ENCODE assay signal across 16 cellular contexts in genomic region chr10:30672338-30672737, GRCh38. TPM values are rescaled to one million over a fixed set of nuclear protein-coding genes. Genes with fewer than 3 reads are reported as not detected.
"Had no signal": no experiment of that assay in that cellular context is flagged by ENCODE, and none has a peak within 500 bp of the region (broad histone marks: within the 10 kb centered on the region; RNA-seq: fewer than 3 reads in every experiment).

No MANE protein-coding gene starts in this region.

RNA-seq across cellular contexts. Expression of gene LYZL2, which starts 42.8 kb away (rescaled TPM):
- total RNA-seq: activated CD4-positive, alpha-beta memory T cell treated with anti-CD3 and anti-CD28 coated beads, Interleukin-2, amount 10 ng/mL, durations not matched to agents 7 days and 5 days; activated CD4-positive, alpha-beta T cell treated with anti-CD3 and anti-CD28 coated beads, Interleukin-2, amount 10 ng/mL, durations not matched to agents 24 days and 14 days; activated CD8-positive, alpha-beta memory T cell treated with anti-CD3 and anti-CD28 coated beads, Interleukin-2, amount 10 ng/mL, durations not matched to agents 7 days and 5 days; activated CD8-positive, alpha-beta T cell treated with anti-CD3 and anti-CD28 coated beads, Interleukin-2, amount 10 ng/mL, durations not matched to agents 7 days and 5 days; activated naive CD4-positive, alpha-beta T cell treated with anti-CD3 and anti-CD28 coated beads for 36 hours; activated naive CD4-positive, alpha-beta T cell treated with anti-CD3 and anti-CD28 coated beads, Interleukin-2, amount 50 U/mL, for 72 hours; activated naive CD8-positive, alpha-beta T cell treated with anti-CD3 and anti-CD28 coated beads for 36 hours; activated T-helper 1 cell treated with anti-CD3 and anti-CD28 coated beads, Interleukin-12 subunit alpha, Interleukin-12 subunit beta, Interleukin-2, Interleukin-4 antibody, amounts not matched to agents 30 ng/mL and 10 ng/mL and 1 ng/mL, durations not matched to agents 14 hours and 24 hours and 36 hours; adrenal gland; aorta; astrocyte; body of pancreas; breast epithelium; cardiac septum; cerebellum; WTC11 had no signal
- polyA plus RNA-seq: adrenal gland, aorta had no signal
